Comparison of ENCODE assay signal across 1 cellular context in the genomic region with DNA sequence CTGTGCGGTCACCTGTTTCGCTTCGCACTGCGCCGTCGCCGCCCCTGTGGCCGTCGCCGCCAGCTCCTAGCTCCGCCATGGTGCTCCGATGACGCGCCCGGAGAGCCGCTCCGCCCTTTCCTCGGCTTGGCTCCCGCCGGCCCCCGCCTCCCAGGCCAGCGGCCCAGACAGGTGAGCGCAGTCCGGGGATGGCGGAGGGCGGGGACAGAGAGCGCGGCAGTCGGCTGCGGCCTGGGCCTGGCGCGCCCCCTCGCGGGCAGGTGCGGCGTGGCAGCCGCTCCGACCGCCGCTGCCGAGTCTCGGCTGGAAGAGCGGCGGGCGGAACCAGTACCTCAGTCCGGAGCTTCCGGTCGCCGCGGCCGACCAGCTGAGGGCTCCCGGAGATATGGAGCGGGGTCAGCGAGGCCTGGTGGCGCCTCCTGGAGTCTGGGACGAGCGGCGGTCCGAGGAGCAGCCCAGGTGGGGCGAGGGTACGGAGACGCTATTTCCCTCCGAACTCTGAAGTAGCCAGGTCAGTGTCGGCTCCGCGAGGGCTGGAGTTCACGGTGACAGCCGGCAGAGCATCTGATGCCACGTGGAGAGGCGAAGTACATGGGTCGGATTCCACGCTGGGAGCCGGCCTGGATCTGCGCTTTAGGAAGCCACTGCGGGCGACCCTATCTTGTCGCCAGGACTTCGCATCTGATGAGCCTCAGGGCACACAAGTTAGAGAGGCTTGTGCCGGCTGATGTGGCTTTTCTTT.
TF ChIP-seq lines count a peak whose summit lies in the region.

MAP7 (minus strand) TSS at position 93 of the 742 bp plus-strand sequence; CDS start at position 79, 14 bp downstream.

TF ChIP-seq in HepG2, 621 proteins besides CTCF, POLR2A, EP300 and RAD21 (continued from another document):
- TF ChIP-seq ZFY (CRISPR knock-in tag; IDR thresholded peaks at IDR 0.05) (peak; percentile 52), GFI1 (CRISPR knock-in tag; IDR thresholded peaks at IDR 0.05; ENCODE audit: borderline replicate concordance) (no peak), SNAPC2 (CRISPR knock-in tag; IDR thresholded peaks at IDR 0.05) (no peak; the same call in 1 of the 2 replicates), STAT5B (CRISPR knock-in tag; IDR thresholded peaks at IDR 0.05) (no peak)
- TF ChIP-seq, protein P1, sequence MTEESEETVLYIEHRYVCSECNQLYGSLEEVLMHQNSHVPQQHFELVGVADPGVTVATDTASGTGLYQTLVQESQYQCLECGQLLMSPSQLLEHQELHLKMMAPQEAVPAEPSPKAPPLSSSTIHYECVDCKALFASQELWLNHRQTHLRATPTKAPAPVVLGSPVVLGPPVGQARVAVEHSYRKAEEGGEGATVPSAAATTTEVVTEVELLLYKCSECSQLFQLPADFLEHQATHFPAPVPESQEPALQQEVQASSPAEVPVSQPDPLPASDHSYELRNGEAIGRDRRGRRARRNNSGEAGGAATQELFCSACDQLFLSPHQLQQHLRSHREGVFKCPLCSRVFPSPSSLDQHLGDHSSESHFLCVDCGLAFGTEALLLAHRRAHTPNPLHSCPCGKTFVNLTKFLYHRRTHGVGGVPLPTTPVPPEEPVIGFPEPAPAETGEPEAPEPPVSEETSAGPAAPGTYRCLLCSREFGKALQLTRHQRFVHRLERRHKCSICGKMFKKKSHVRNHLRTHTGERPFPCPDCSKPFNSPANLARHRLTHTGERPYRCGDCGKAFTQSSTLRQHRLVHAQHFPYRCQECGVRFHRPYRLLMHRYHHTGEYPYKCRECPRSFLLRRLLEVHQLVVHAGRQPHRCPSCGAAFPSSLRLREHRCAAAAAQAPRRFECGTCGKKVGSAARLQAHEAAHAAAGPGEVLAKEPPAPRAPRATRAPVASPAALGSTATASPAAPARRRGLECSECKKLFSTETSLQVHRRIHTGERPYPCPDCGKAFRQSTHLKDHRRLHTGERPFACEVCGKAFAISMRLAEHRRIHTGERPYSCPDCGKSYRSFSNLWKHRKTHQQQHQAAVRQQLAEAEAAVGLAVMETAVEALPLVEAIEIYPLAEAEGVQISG (CRISPR knock-in tag; IDR thresholded peaks at IDR 0.05) = peak; percentile 71
